Comparison of ENCODE assay signal across 1 cellular context in genomic region chr20:35226775-35227681, GRCh38.
TF ChIP-seq lines count a peak whose summit lies in the region.

No MANE protein-coding gene starts in this region.

TF ChIP-seq in HepG2, 621 proteins besides CTCF, POLR2A, EP300 and RAD21 (continued from another document and continues in another):
- TF ChIP-seq, protein P1, sequence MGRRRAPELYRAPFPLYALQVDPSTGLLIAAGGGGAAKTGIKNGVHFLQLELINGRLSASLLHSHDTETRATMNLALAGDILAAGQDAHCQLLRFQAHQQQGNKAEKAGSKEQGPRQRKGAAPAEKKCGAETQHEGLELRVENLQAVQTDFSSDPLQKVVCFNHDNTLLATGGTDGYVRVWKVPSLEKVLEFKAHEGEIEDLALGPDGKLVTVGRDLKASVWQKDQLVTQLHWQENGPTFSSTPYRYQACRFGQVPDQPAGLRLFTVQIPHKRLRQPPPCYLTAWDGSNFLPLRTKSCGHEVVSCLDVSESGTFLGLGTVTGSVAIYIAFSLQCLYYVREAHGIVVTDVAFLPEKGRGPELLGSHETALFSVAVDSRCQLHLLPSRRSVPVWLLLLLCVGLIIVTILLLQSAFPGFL (CRISPR knock-in tag; IDR thresholded peaks at IDR 0.05), result peak; percentile 97
- TF ChIP-seq ZNF660 (CRISPR knock-in tag; IDR thresholded peaks at IDR 0.05; ENCODE audit: borderline replicate concordance, low read depth) (0 out of 2 replicates have a peak, but pooled peaks have one; percentile 42), ZFP82 (CRISPR knock-in tag; IDR thresholded peaks at IDR 0.05; ENCODE audit: borderline replicate concordance) (peak; percentile 95; the same call in 1 of the 2 replicates), FOXM1 (CRISPR knock-in tag; IDR thresholded peaks at IDR 0.05) (peak; percentile 96), DBP (CRISPR knock-in tag; IDR thresholded peaks at IDR 0.05; ENCODE audit: not compliant biosample characterization) (peak; percentile 98), BRCA1 (CRISPR knock-in tag; IDR thresholded peaks at IDR 0.05) (peak; percentile 99), ZFAT (CRISPR knock-in tag; conservative IDR thresholded peaks at IDR 0.05) (0 out of 2 replicates have a peak, but pooled peaks have one; percentile 72), ZNF501 (CRISPR knock-in tag; IDR thresholded peaks at IDR 0.05) (peak; percentile 72), ZNF75D (CRISPR knock-in tag; IDR thresholded peaks at IDR 0.05; ENCODE audit: borderline replicate concordance) (no peak; the same call in 1 of the 2 replicates), IRF2 (CRISPR knock-in tag; IDR thresholded peaks at IDR 0.05) (peak; percentile 80), SMARCE1 (IDR thresholded peaks at IDR 0.05; ENCODE audit: borderline replicate concordance) (no peak), FOXO1 (CRISPR knock-in tag; IDR thresholded peaks at IDR 0.05) (peak; percentile 81), ZNF274 (CRISPR knock-in tag; IDR thresholded peaks at IDR 0.05) (peak; percentile 95), DNMT1 (CRISPR knock-in tag; IDR thresholded peaks at IDR 0.05) (no peak), CCDC6 (CRISPR knock-in tag; IDR thresholded peaks at IDR 0.05) (peak; percentile 98), ZNF879 (CRISPR knock-in tag; IDR thresholded peaks at IDR 0.05) (peak; percentile 81; the same call in 1 of the 2 replicates), RNF219 (CRISPR knock-in tag; IDR thresholded peaks at IDR 0.05) (no peak), HOXA5 (CRISPR knock-in tag; IDR thresholded peaks at IDR 0.05) (peak; percentile 98), NONO (IDR thresholded peaks at IDR 0.05) (no peak), NONO (CRISPR knock-in tag; conservative IDR thresholded peaks at IDR 0.05) (no peak), DZIP1 (CRISPR knock-in tag; IDR thresholded peaks at IDR 0.05) (peak; percentile 81; the same call in 1 of the 2 replicates), ZNF263 (CRISPR knock-in tag; IDR thresholded peaks at IDR 0.05) (peak; percentile 81), ZNF414 (CRISPR knock-in tag; IDR thresholded peaks at IDR 0.05) (0 out of 2 replicates have a peak, but pooled peaks have one; percentile 85), MTA3 (CRISPR knock-in tag; IDR thresholded peaks at IDR 0.05) (0 out of 2 replicates have a peak, but pooled peaks have one; percentile 65), FOXP4 (CRISPR knock-in tag; IDR thresholded peaks at IDR 0.05) (peak; percentile 47; the same call in 1 of the 2 replicates), KDM5B (CRISPR knock-in tag; IDR thresholded peaks at IDR 0.05; ENCODE audit: borderline replicate concordance) (peak; percentile 97), ZNF264 (CRISPR knock-in tag; IDR thresholded peaks at IDR 0.05) (peak; percentile 91; the same call in 1 of the 2 replicates), RORA (CRISPR knock-in tag; IDR thresholded peaks at IDR 0.05) (no peak), NRL (CRISPR knock-in tag; IDR thresholded peaks at IDR 0.05; ENCODE audit: borderline replicate concordance) (peak; percentile 75; the same call in 1 of the 2 replicates), ZNF12 (CRISPR knock-in tag; IDR thresholded peaks at IDR 0.05) (peak; percentile 85), ZNF44 (CRISPR knock-in tag; IDR thresholded peaks at IDR 0.05) (peak; percentile 72; the same call in 1 of the 2 replicates), ZEB1 (IDR thresholded peaks at IDR 0.05; ENCODE audit: insufficient replicate concordance, low read depth) (no peak), ZNF20 (CRISPR knock-in tag; IDR thresholded peaks at IDR 0.05) (0 out of 2 replicates have a peak, but pooled peaks have one; percentile 65), YEATS4 (CRISPR knock-in tag; IDR thresholded peaks at IDR 0.05; ENCODE audit: borderline replicate concordance) (peak; percentile 67; the same call in 1 of the 2 replicates)
- TF ChIP-seq, protein P2, sequence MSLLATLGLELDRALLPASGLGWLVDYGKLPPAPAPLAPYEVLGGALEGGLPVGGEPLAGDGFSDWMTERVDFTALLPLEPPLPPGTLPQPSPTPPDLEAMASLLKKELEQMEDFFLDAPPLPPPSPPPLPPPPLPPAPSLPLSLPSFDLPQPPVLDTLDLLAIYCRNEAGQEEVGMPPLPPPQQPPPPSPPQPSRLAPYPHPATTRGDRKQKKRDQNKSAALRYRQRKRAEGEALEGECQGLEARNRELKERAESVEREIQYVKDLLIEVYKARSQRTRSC (CRISPR knock-in tag; IDR thresholded peaks at IDR 0.05; ENCODE audit: low read depth), result peak; percentile 97
- TF ChIP-seq, protein P3, sequence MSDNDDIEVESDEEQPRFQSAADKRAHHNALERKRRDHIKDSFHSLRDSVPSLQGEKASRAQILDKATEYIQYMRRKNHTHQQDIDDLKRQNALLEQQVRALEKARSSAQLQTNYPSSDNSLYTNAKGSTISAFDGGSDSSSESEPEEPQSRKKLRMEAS (IDR thresholded peaks at IDR 0.05), result peak; percentile 97
- TF ChIP-seq, protein P4, sequence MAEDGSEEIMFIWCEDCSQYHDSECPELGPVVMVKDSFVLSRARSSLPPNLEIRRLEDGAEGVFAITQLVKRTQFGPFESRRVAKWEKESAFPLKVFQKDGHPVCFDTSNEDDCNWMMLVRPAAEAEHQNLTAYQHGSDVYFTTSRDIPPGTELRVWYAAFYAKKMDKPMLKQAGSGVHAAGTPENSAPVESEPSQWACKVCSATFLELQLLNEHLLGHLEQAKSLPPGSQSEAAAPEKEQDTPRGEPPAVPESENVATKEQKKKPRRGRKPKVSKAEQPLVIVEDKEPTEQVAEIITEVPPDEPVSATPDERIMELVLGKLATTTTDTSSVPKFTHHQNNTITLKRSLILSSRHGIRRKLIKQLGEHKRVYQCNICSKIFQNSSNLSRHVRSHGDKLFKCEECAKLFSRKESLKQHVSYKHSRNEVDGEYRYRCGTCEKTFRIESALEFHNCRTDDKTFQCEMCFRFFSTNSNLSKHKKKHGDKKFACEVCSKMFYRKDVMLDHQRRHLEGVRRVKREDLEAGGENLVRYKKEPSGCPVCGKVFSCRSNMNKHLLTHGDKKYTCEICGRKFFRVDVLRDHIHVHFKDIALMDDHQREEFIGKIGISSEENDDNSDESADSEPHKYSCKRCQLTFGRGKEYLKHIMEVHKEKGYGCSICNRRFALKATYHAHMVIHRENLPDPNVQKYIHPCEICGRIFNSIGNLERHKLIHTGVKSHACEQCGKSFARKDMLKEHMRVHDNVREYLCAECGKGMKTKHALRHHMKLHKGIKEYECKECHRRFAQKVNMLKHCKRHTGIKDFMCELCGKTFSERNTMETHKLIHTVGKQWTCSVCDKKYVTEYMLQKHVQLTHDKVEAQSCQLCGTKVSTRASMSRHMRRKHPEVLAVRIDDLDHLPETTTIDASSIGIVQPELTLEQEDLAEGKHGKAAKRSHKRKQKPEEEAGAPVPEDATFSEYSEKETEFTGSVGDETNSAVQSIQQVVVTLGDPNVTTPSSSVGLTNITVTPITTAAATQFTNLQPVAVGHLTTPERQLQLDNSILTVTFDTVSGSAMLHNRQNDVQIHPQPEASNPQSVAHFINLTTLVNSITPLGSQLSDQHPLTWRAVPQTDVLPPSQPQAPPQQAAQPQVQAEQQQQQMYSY (CRISPR knock-in tag; IDR thresholded peaks at IDR 0.05), result peak; percentile 77; the same call in 1 of the 2 replicates
- TF ChIP-seq, protein P5, sequence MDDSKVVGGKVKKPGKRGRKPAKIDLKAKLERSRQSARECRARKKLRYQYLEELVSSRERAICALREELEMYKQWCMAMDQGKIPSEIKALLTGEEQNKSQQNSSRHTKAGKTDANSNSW (CRISPR knock-in tag; IDR thresholded peaks at IDR 0.05; ENCODE audit: borderline replicate concordance), result peak; percentile 62; the same call in 1 of the 2 replicates
- TF ChIP-seq, protein P6, sequence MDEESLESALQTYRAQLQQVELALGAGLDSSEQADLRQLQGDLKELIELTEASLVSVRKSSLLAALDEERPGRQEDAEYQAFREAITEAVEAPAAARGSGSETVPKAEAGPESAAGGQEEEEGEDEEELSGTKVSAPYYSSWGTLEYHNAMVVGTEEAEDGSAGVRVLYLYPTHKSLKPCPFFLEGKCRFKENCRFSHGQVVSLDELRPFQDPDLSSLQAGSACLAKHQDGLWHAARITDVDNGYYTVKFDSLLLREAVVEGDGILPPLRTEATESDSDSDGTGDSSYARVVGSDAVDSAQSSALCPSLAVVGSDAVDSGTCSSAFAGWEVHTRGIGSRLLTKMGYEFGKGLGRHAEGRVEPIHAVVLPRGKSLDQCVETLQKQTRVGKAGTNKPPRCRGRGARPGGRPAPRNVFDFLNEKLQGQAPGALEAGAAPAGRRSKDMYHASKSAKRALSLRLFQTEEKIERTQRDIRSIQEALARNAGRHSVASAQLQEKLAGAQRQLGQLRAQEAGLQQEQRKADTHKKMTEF (CRISPR knock-in tag; IDR thresholded peaks at IDR 0.05), result peak; percentile 70; the same call in 1 of the 2 replicates
- TF ChIP-seq, protein P7, sequence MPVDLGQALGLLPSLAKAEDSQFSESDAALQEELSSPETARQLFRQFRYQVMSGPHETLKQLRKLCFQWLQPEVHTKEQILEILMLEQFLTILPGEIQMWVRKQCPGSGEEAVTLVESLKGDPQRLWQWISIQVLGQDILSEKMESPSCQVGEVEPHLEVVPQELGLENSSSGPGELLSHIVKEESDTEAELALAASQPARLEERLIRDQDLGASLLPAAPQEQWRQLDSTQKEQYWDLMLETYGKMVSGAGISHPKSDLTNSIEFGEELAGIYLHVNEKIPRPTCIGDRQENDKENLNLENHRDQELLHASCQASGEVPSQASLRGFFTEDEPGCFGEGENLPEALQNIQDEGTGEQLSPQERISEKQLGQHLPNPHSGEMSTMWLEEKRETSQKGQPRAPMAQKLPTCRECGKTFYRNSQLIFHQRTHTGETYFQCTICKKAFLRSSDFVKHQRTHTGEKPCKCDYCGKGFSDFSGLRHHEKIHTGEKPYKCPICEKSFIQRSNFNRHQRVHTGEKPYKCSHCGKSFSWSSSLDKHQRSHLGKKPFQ (CRISPR knock-in tag; IDR thresholded peaks at IDR 0.05; ENCODE audit: insufficient replicate concordance), result peak; percentile 83
